ENCODE assay signal across 8 cellular contexts in genomic region chr5:72244862-72245371, GRCh38.
DNase-seq lines count a peak whose midpoint lies in the region; ATAC-seq, FAIRE-seq and TF ChIP-seq lines count a peak whose summit lies in the region.

No MANE protein-coding gene starts in this region.

- H3K4me3 Mint-ChIP-seq in Caco-2 (ENCODE audit: unreplicated experiment) (no peak overlapping the region), nephron progenitor cell (no peak overlapping the region)

- CTCF ChIA-PET in Caco-2 (lab: Charles Lee) = interaction anchor here (0.6 to 1.0 kb wide), 5 partner anchors 15 to 462 kb away, joined by 3 read pairs; no protein-coding TSS in a partner anchor
- CTCF ChIA-PET in OCI-LY7 (lab: Charles Lee; ENCODE audit: unreplicated experiment) = no interaction called here
- CTCF ChIA-PET in endothelial cell of umbilical vein (lab: Charles Lee) = interaction anchor here (0.6 to 3.2 kb wide), 31 partner anchors 9 to 463 kb away, joined by 3 to 35 read pairs (median 4); no protein-coding TSS in a partner anchor

- H3K27ac Mint-ChIP-seq in Caco-2 (ENCODE audit: unreplicated experiment) (no peak overlapping the region), nephron progenitor cell (peak overlapping the region; percentile 68)

- intact Hi-C loops in Caco-2 (cut with micrococcal nuclease; ENCODE audit: unreplicated experiment) (loop anchor here (5.0 kb wide), 1 partner anchor 108 kb away; no protein-coding TSS in a partner anchor), OCI-LY7 (cut with micrococcal nuclease; ENCODE audit: unreplicated experiment) (loop anchor here (5.0 kb wide), 1 partner anchor 48 kb away; no protein-coding TSS in a partner anchor), endothelial cell of umbilical vein (cut with micrococcal nuclease) (loop anchor here (1.0 to 10.0 kb wide), 4 partner anchors 9 to 600 kb away; partner anchors contain the start of gene MAP1B), posterior vena cava (cut with DNase I) (loop anchor here (5.0 to 10.0 kb wide), 2 partner anchors 60 to 382 kb away; no protein-coding TSS in a partner anchor)

- POLR2A ChIA-PET in Caco-2 (lab: Charles Lee) (no interaction called here), OCI-LY7 (lab: Charles Lee) (no interaction called here), endothelial cell of umbilical vein (lab: Charles Lee) (no interaction called here)

- no peaks in the 10 kb centered on the region for H3K27me3 Mint-ChIP-seq in Caco-2 (ENCODE audit: insufficient read depth, unreplicated experiment)
- H3K27me3 Mint-ChIP-seq in nephron progenitor cell (ENCODE audit: low read depth, poor library complexity) = no peaks in the 10 kb centered on the region

- ATAC-seq in GM19035 (IDR thresholded peaks at IDR 0.05; ENCODE audit: unreplicated experiment) = peak; percentile 74
- peak; percentile 90 for ATAC-seq in HG03175 (IDR thresholded peaks at IDR 0.05; ENCODE audit: unreplicated experiment)

- peak; percentile 75 for FAIRE-seq in endothelial cell of umbilical vein (lab: Jason Lieb, UNC)

- H3K4me1 Mint-ChIP-seq in Caco-2 (ENCODE audit: low read depth, unreplicated experiment) (peaks cover 11% of the 10 kb centered on the region), nephron progenitor cell (peaks cover 53% of the 10 kb centered on the region)

- no peaks in the 10 kb centered on the region for H3K9me3 ChIP-seq in Caco-2
- no peaks in the 10 kb centered on the region for H3K9me3 ChIP-seq in OCI-LY7 (ENCODE audit: low read length)
- H3K9me3 ChIP-seq in endothelial cell of umbilical vein (replicated peaks; ENCODE audit: control insufficient read depth, insufficient read depth, low read length) = no peaks in the 10 kb centered on the region

- no peaks in the 10 kb centered on the region for H3K4me1 ChIP-seq in Caco-2
- H3K4me1 ChIP-seq in OCI-LY7 (ENCODE audit: insufficient read depth, low read length, poor library complexity, severe bottlenecking) = peaks cover 14% of the 10 kb centered on the region
- H3K4me1 ChIP-seq in endothelial cell of umbilical vein (ENCODE audit: control insufficient read depth, extremely low read depth, insufficient read depth, low read length) = peaks cover 54% of the 10 kb centered on the region

- H3K9me2 ChIP-seq in OCI-LY7 (ENCODE audit: insufficient read depth, low read length) = no peaks in the 10 kb centered on the region

- no peak for TF ChIP-seq POLR2A in endothelial cell of umbilical vein (IDR thresholded peaks at IDR 0.05; ENCODE audit: low read depth, low read length)

- H3K27me3 ChIP-seq in Caco-2 (replicated peaks; ENCODE audit: control insufficient read depth, insufficient read depth, low read length) (no peaks in the 10 kb centered on the region), endothelial cell of umbilical vein (ENCODE audit: control insufficient read depth in 2 of 2, insufficient read depth in 2 of 2, low read length in 2 of 2) (no peaks in the 10 kb centered on the region)

- no peaks in the 10 kb centered on the region for H3K9me1 ChIP-seq in endothelial cell of umbilical vein (replicated peaks; ENCODE audit: control insufficient read depth, extremely low read depth, insufficient read depth, low read length)

- H2AFZ ChIP-seq in OCI-LY7 (ENCODE audit: low read length) = no peak overlapping the region
- H2AFZ ChIP-seq in endothelial cell of umbilical vein (ENCODE audit: low read depth, low read length) = peak overlapping the region; percentile 2

- dilution Hi-C loops in endothelial cell of umbilical vein (cut with MboI; ENCODE audit: extremely low pct_ligation_motif_present, low sequenced_read_pairs) = no loop called here

- H3K27ac ChIP-seq in OCI-LY7 (ENCODE audit: low read depth, low read length, poor library complexity, severe bottlenecking) = no peak overlapping the region
- H3K27ac ChIP-seq in endothelial cell of umbilical vein (ENCODE audit: insufficient read depth, low read depth, low read length) = peak overlapping the region; percentile 49

- H3K36me3 Mint-ChIP-seq in Caco-2 (ENCODE audit: insufficient read depth, unreplicated experiment) = peaks cover 9% of the 10 kb centered on the region
- H3K36me3 Mint-ChIP-seq in nephron progenitor cell (ENCODE audit: low read depth) = peaks cover under 1% of the 10 kb centered on the region

- BruUV-seq in Caco-2 (replicated peaks; lab: Mats Ljungman, UMichigan) (no TSS peak), OCI-LY7 (replicated peaks; lab: Mats Ljungman, UMichigan) (no TSS peak), endothelial cell of umbilical vein (replicated peaks; lab: Mats Ljungman, UMichigan) (no TSS peak)

- H3K79me2 ChIP-seq in OCI-LY7 (ENCODE audit: insufficient read depth, low read depth, low read length) (peaks cover 24% of the 10 kb centered on the region; the same call in 1 of the 2 replicates), endothelial cell of umbilical vein (ENCODE audit: control insufficient read depth, insufficient read depth, low read length) (peaks cover 12% of the 10 kb centered on the region)

- DNase-seq in Caco-2 = peak; percentile 19 to 41
- peak; percentile 36 for DNase-seq in OCI-LY7 (ENCODE audit: low spot score)
- peak; percentile 78 for DNase-seq in endothelial cell of umbilical vein (ENCODE audit: low read depth, low spot score)
- peak; percentile 16 for DNase-seq in nephron progenitor cell
- no peak for DNase-seq in posterior vena cava (ENCODE audit: low spot score)
- no peak for DNase-seq in GDM1 (lab: John Stamatoyannopoulos, UW)

- no peaks in the 10 kb centered on the region for H3K36me3 ChIP-seq in Caco-2 (ENCODE audit: control insufficient read depth, insufficient read depth, low read length)
- H3K36me3 ChIP-seq in OCI-LY7 (ENCODE audit: insufficient read depth, low read length) = peaks cover 26% of the 10 kb centered on the region; the same call in 1 of the 2 replicates
- H3K36me3 ChIP-seq in endothelial cell of umbilical vein (ENCODE audit: control insufficient read depth in 2 of 2, extremely low read depth in 1 of 2, insufficient read depth in 2 of 2, low read length in 2 of 2) = no peaks in the 10 kb centered on the region

- no peak overlapping the region for H3K4me3 ChIP-seq in Caco-2 (ENCODE audit: low read depth, low read length)
- no peak overlapping the region for H3K4me3 ChIP-seq in OCI-LY7 (ENCODE audit: low read depth, low read length, poor library complexity, severe bottlenecking)
- no peak overlapping the region for H3K4me3 ChIP-seq in endothelial cell of umbilical vein (replicated peaks in 1 of 3; ENCODE audit: insufficient read depth in 1 of 3, low read depth in 1 of 3, low read length in 3 of 3)

- H4K20me1 ChIP-seq in OCI-LY7 (ENCODE audit: insufficient read depth, low read length) = peaks cover 10% of the 10 kb centered on the region; the same call in 1 of the 2 replicates
- no peaks in the 10 kb centered on the region for H4K20me1 ChIP-seq in endothelial cell of umbilical vein (replicated peaks; ENCODE audit: control insufficient read depth, extremely low read depth, insufficient read depth, low read length)

- no peak overlapping the region for H3K9ac ChIP-seq in endothelial cell of umbilical vein (replicated peaks; ENCODE audit: extremely low read depth, insufficient read depth, low read length)

- H3K9me3 Mint-ChIP-seq in Caco-2 (ENCODE audit: unreplicated experiment) = no peaks in the 10 kb centered on the region
- H3K9me3 Mint-ChIP-seq in nephron progenitor cell = no peaks in the 10 kb centered on the region

- TF ChIP-seq CTCF in Caco-2 (IDR thresholded peaks at IDR 0.05; ENCODE audit: insufficient read depth in 1 of 2, low read depth in 1 of 2, low read length in 1 of 2, severe bottlenecking in 1 of 2, unreplicated experiment in 1 of 2) (peak; percentile 36 to 39), OCI-LY7 (conservative IDR thresholded peaks at IDR 0.05; ENCODE audit: low read length) (peak; percentile 50), endothelial cell of umbilical vein (IDR thresholded peaks at IDR 0.05; ENCODE audit: extremely low read depth in 1 of 2, insufficient read depth in 1 of 2, low read depth in 1 of 2, low read length in 2 of 2) (peak; percentile 47 to 52), nephron progenitor cell (IDR thresholded peaks at IDR 0.05) (peak; percentile 40)

- H3K4me2 ChIP-seq in OCI-LY7 (ENCODE audit: low read length) = no peak overlapping the region
- H3K4me2 ChIP-seq in endothelial cell of umbilical vein (ENCODE audit: insufficient read depth, low read length) = peak overlapping the region; percentile 0

TF ChIP-seq in endothelial cell of umbilical vein, 7 proteins besides CTCF, POLR2A, EP300 and RAD21:
- TF ChIP-seq MAX (IDR thresholded peaks at IDR 0.05; ENCODE audit: insufficient read depth, insufficient read length) (no peak), GATA2 (IDR thresholded peaks at IDR 0.05; ENCODE audit: insufficient read depth, insufficient read length, low read depth, low read length) (peak; percentile 53), JUN (IDR thresholded peaks at IDR 0.05; ENCODE audit: borderline replicate concordance, insufficient read depth, insufficient read length, low read depth) (no peak), FOS (IDR thresholded peaks at IDR 0.05; ENCODE audit: borderline replicate concordance, insufficient read depth, low read length) (no peak), POLR2AphosphoS5 (IDR thresholded peaks at IDR 0.05; ENCODE audit: insufficient read depth, low read depth, low read length) (no peak)
TF ChIP-seq in endothelial cell of umbilical vein: peak in this region for 1.

Comparison
In these comparisons a context has a peak if more than half of its experiments do, and no peak if none do; other contexts are left out.
1. DNase-seq: peak in Caco-2 (2 of 2), OCI-LY7 (single experiment), endothelial cell of umbilical vein (single experiment) and nephron progenitor cell (single experiment); none in posterior vena cava (single experiment) and GDM1 (single experiment).
2. Peak in every context shown above with its lines, with median percentiles within 50 percentile points of each other: CTCF ChIP-seq.